Comparison of ENCODE assay signal across 11 cellular contexts in genomic region chr1:200654660-200655059, GRCh38. TPM values are rescaled to one million over a fixed set of nuclear protein-coding genes. Genes with fewer than 3 reads are reported as not detected.
DNase-seq lines count a peak whose midpoint lies in the region; ATAC-seq and TF ChIP-seq lines count a peak whose summit lies in the region.
"Had no signal": no experiment of that assay in that cellular context is flagged by ENCODE, and none has a peak within 500 bp of the region (broad histone marks: within the 10 kb centered on the region; RNA-seq: fewer than 3 reads in every experiment).

No MANE protein-coding gene starts in this region.

- CTCF ChIA-PET in activated CD8-positive, alpha-beta T cell treated with anti-CD3 and anti-CD28 coated beads, Interleukin-2, amount 10 ng/mL, durations not matched to agents 7 days and 5 days (lab: Charles Lee), result no interaction called here

- no peak for DNase-seq in effector memory CD8-positive, alpha-beta T cell
- DNase-seq in tibial artery, result no peak
- DNase-seq in transverse colon, result no peak
- no peak for DNase-seq in activated CD8-positive, alpha-beta T cell treated with anti-CD3 and anti-CD28 coated beads, Interleukin-2, amount 10 ng/mL, durations not matched to agents 7 days and 5 days
- no peak for DNase-seq in ascending aorta (ENCODE audit: low spot score in 2 of 2)
- DNase-seq: aorta, GF-D8, NCI-H1105 had no signal

- POLR2A ChIA-PET in activated CD8-positive, alpha-beta T cell treated with anti-CD3 and anti-CD28 coated beads, Interleukin-2, amount 10 ng/mL, durations not matched to agents 7 days and 5 days (lab: Charles Lee), result no interaction called here

- WGBS in transverse colon (ENCODE audit: low coverage in 1 of 2), 2 donors, result 88 to 98% methylated on average over 5 of the region's 5 CpGs

- H3K4me3 ChIP-seq in tibial artery, result no peak overlapping the region
- no peak overlapping the region for H3K4me3 ChIP-seq in transverse colon
- H3K4me3 ChIP-seq in ascending aorta, result no peak overlapping the region

- no peaks in the 10 kb centered on the region for H3K9me3 ChIP-seq in tibial artery
- H3K9me3 ChIP-seq in transverse colon, result no peaks in the 10 kb centered on the region
- H3K9me3 ChIP-seq in ascending aorta, result no peaks in the 10 kb centered on the region

- no peak overlapping the region for H3K4me3 Mint-ChIP-seq in effector memory CD8-positive, alpha-beta T cell
- H3K4me3 Mint-ChIP-seq in activated CD8-positive, alpha-beta T cell treated with anti-CD3 and anti-CD28 coated beads, Interleukin-2, amount 10 ng/mL, durations not matched to agents 7 days and 5 days, result no peak overlapping the region

- H3K27ac ChIP-seq in tibial artery (no peak overlapping the region), transverse colon (no peak overlapping the region), ascending aorta (no peak overlapping the region)

- TF ChIP-seq CTCF in tibial artery (IDR thresholded peaks at IDR 0.05) (no peak), transverse colon (IDR thresholded peaks at IDR 0.05) (no peak), ascending aorta (IDR thresholded peaks at IDR 0.05) (no peak)

- H3K9me3 Mint-ChIP-seq in effector memory CD8-positive, alpha-beta T cell, result no peaks in the 10 kb centered on the region
- no peaks in the 10 kb centered on the region for H3K9me3 Mint-ChIP-seq in activated CD8-positive, alpha-beta T cell treated with anti-CD3 and anti-CD28 coated beads, Interleukin-2, amount 10 ng/mL, durations not matched to agents 7 days and 5 days (ENCODE audit: insufficient read depth)

- in situ Hi-C loops in transverse colon (cut with MboI; ENCODE audit: low pct_ligation_motif_present in 1 of 4, low pct_unique_long_range_greater_than_20kb in 1 of 4, low sequenced_read_pairs in 3 of 4), result no loop called here

- no peak for TF ChIP-seq POLR2A in transverse colon (IDR thresholded peaks at IDR 0.05)

- ATAC-seq in GM18520 (IDR thresholded peaks at IDR 0.05; ENCODE audit: unreplicated experiment) (peak; percentile 92), GM21526 (IDR thresholded peaks at IDR 0.05; ENCODE audit: low FRiP score, unreplicated experiment) (peak; percentile 96), HG03175 (IDR thresholded peaks at IDR 0.05; ENCODE audit: unreplicated experiment) (peak; percentile 94)
- ATAC-seq in effector memory CD8-positive, alpha-beta T cell (replicated peaks), result no peak
- ATAC-seq in activated CD8-positive, alpha-beta T cell treated with anti-CD3 and anti-CD28 coated beads, Interleukin-2, amount 10 ng/mL, durations not matched to agents 7 days and 5 days, result no peak

- no peak for TF ChIP-seq EP300 in transverse colon (IDR thresholded peaks at IDR 0.05; ENCODE audit: low read depth)

- no peaks in the 10 kb centered on the region for H3K27me3 Mint-ChIP-seq in effector memory CD8-positive, alpha-beta T cell
- no peaks in the 10 kb centered on the region for H3K27me3 Mint-ChIP-seq in activated CD8-positive, alpha-beta T cell treated with anti-CD3 and anti-CD28 coated beads, Interleukin-2, amount 10 ng/mL, durations not matched to agents 7 days and 5 days (ENCODE audit: low read depth)

- H3K27me3 ChIP-seq in tibial artery (no peaks in the 10 kb centered on the region), transverse colon (no peaks in the 10 kb centered on the region), ascending aorta (no peaks in the 10 kb centered on the region)

- H3K36me3 ChIP-seq in tibial artery (peaks cover 24 to 83% (median 35%) of the 10 kb centered on the region in 3 donors), transverse colon (peaks cover 0 to 50% (median 8%) of the 10 kb centered on the region in 4 donors), ascending aorta (peaks cover 41 to 60% of the 10 kb centered on the region in 2 donors)

- peak overlapping the region; percentile 3 to 86 for H3K27ac Mint-ChIP-seq in effector memory CD8-positive, alpha-beta T cell
- no peak overlapping the region for H3K27ac Mint-ChIP-seq in activated CD8-positive, alpha-beta T cell treated with anti-CD3 and anti-CD28 coated beads, Interleukin-2, amount 10 ng/mL, durations not matched to agents 7 days and 5 days

- H3K4me1 ChIP-seq in tibial artery, result no peaks in the 10 kb centered on the region
- no peaks in the 10 kb centered on the region for H3K4me1 ChIP-seq in transverse colon
- no peaks in the 10 kb centered on the region for H3K4me1 ChIP-seq in ascending aorta

- intact Hi-C loops in tibial artery (cut with DNase I; ENCODE audit: low total_unique reads), result no loop called here
- intact Hi-C loops in transverse colon (cut with DNase I; ENCODE audit: low total_unique reads), result no loop called here
- intact Hi-C loops in ascending aorta (cut with DNase I), result no loop called here

- peaks cover 13 to 20% of the 10 kb centered on the region in 2 donors for H3K4me1 Mint-ChIP-seq in effector memory CD8-positive, alpha-beta T cell (ENCODE audit: low read depth in 2 of 2)
- peaks cover 21% of the 10 kb centered on the region for H3K4me1 Mint-ChIP-seq in activated CD8-positive, alpha-beta T cell treated with anti-CD3 and anti-CD28 coated beads, Interleukin-2, amount 10 ng/mL, durations not matched to agents 7 days and 5 days (ENCODE audit: low read depth)

- H3K36me3 Mint-ChIP-seq in effector memory CD8-positive, alpha-beta T cell (ENCODE audit: insufficient read depth), result peaks cover 57% of the 10 kb centered on the region
- peaks cover 41% of the 10 kb centered on the region for H3K36me3 Mint-ChIP-seq in activated CD8-positive, alpha-beta T cell treated with anti-CD3 and anti-CD28 coated beads, Interleukin-2, amount 10 ng/mL, durations not matched to agents 7 days and 5 days (ENCODE audit: low read depth)

RNA-seq across cellular contexts. Expression of gene DDX59, which starts 15.0 kb away (rescaled TPM):
- total RNA-seq in transverse colon (10 to 100 TPM in 3 of 4 donors, 1 to 10 TPM in 1; 8.6 to 17.5 (median 14.6) TPM), ascending aorta (7.6 TPM)
- 10 to 100 TPM; 24.1 to 27.8 TPM for total RNA-seq in activated CD8-positive, alpha-beta T cell treated with anti-CD3 and anti-CD28 coated beads, Interleukin-2, amount 10 ng/mL, durations not matched to agents 7 days and 5 days

RNA-seq across cellular contexts. Expression of gene KIF14, which starts 34.1 kb away (rescaled TPM):
- total RNA-seq in transverse colon (under 1 TPM in 3 of 4 donors, not detected in 1; 0.40 to 0.68 (median 0.64) TPM), ascending aorta (not detected)
- total RNA-seq in activated CD8-positive, alpha-beta T cell treated with anti-CD3 and anti-CD28 coated beads, Interleukin-2, amount 10 ng/mL, durations not matched to agents 7 days and 5 days, result 10 to 100 TPM; 34.1 to 35.8 TPM

Comparison
In these comparisons a context has a peak if more than half of its experiments do, and no peak if none do; other contexts are left out.
1. ATAC-seq: peak in GM18520 (single experiment), GM21526 (single experiment) and HG03175 (single experiment); none in effector memory CD8-positive, alpha-beta T cell (single experiment) and activated CD8-positive, alpha-beta T cell treated with anti-CD3 and anti-CD28 coated beads, Interleukin-2, amount 10 ng/mL, durations not matched to agents 7 days and 5 days (single experiment).
2. RNA of gene KIF14, which starts 34.1 kb away (total RNA-seq): 34.1 to 35.8 TPM in activated CD8-positive, alpha-beta T cell treated with anti-CD3 and anti-CD28 coated beads, Interleukin-2, amount 10 ng/mL, durations not matched to agents 7 days and 5 days; 0.40 to 0.68 TPM in transverse colon and not detected in ascending aorta (single experiment); every median in the first group is over 10 times any median in the second.